In genomic region chr17:48593840-48594411, GRCh38 we compare ENCODE assay signal across 8 cellular contexts. TPM values are rescaled to one million over a fixed set of nuclear protein-coding genes. Genes with fewer than 3 reads are reported as not detected.
DNase-seq lines count a peak whose midpoint lies in the region; ATAC-seq and TF ChIP-seq lines count a peak whose summit lies in the region.

No MANE protein-coding gene starts in this region.

- DNase-seq in ELF-1 (ENCODE audit: low read depth, low spot score): peak; percentile 98
- DNase-seq in LNCaP clone FGC (ENCODE audit: low read depth): no peak
- DNase-seq in SK-MEL-5 (ENCODE audit: low read depth, low spot score): peak; percentile 68
- peak; percentile 77 for DNase-seq in activated gamma-delta T cell treated with Interleukin-2 at 50 U/mL for 16 hours
- peak; percentile 86 for DNase-seq in Right ventricle myocardium superior
- no peak for DNase-seq in retinal pigment epithelial cell (ENCODE audit: low read depth)

- H3K4me3 ChIP-seq in LNCaP clone FGC (ENCODE audit: low read depth, low read length): no peak overlapping the region
- no peak overlapping the region for H3K4me3 ChIP-seq in retinal pigment epithelial cell (ENCODE audit: low read length)

- peak; percentile 62 for ATAC-seq in Right ventricle myocardium superior (ENCODE audit: poor library complexity)
- no peak for ATAC-seq in GM21367 (IDR thresholded peaks at IDR 0.05; ENCODE audit: unreplicated experiment)
- no peak for ATAC-seq in HG02852 (IDR thresholded peaks at IDR 0.05; ENCODE audit: unreplicated experiment)

- in situ Hi-C loops in SK-MEL-5 (cut with HindIII; ENCODE audit: low pct_unique_long_range_greater_than_20kb, low sequenced_read_pairs): no loop called here

- TF ChIP-seq CTCF in LNCaP clone FGC (IDR thresholded peaks at IDR 0.05; ENCODE audit: control insufficient read depth, extremely low read depth, insufficient read depth) (peak; percentile 97), retinal pigment epithelial cell (conservative IDR thresholded peaks at IDR 0.05; ENCODE audit: low read depth, low read length) (peak; percentile 88)

- intact Hi-C loops in Right ventricle myocardium superior (cut with DNase I): loop anchor here (10.0 kb wide), 1 partner anchor 249 kb away; no protein-coding TSS in a partner anchor

RNA-seq across cellular contexts. Expression of gene HOXB5, which starts 0.3 kb away (rescaled TPM):
- total RNA-seq in SK-MEL-5 (2014; rRNA removed; shearing (Covaris generic)): not detected in 2 replicates
- polyA plus RNA-seq in SK-MEL-5 (2015; cell fraction: cytosol; rRNA removed): 0.65 and 1.8 TPM in 2 replicates
- 17.5 and 20.0 TPM in 2 replicates for polyA plus RNA-seq in SK-MEL-5 (2015; cell fraction: nucleus; rRNA removed)
- 0.13 TPM for total RNA-seq in Right ventricle myocardium superior

RNA-seq across cellular contexts. Expression of gene HOXB3, which starts 3.9 kb away (rescaled TPM):
- total RNA-seq in SK-MEL-5 (2014; rRNA removed; shearing (Covaris generic)): 1.1 and 1.5 TPM in 2 replicates
- 1.8 and 2.6 TPM in 2 replicates for polyA plus RNA-seq in SK-MEL-5 (2015; cell fraction: cytosol; rRNA removed)
- polyA plus RNA-seq in SK-MEL-5 (2015; cell fraction: nucleus; rRNA removed): 21.2 and 39.7 TPM in 2 replicates
- 1.6 TPM for total RNA-seq in Right ventricle myocardium superior

RNA-seq across cellular contexts. Expression of gene HOXB6, which starts 10.9 kb away (rescaled TPM):
- 2.8 and 5.2 TPM in 2 replicates for total RNA-seq in SK-MEL-5 (2014; rRNA removed; shearing (Covaris generic))
- 3.3 and 4.1 TPM in 2 replicates for polyA plus RNA-seq in SK-MEL-5 (2015; cell fraction: cytosol; rRNA removed)
- polyA plus RNA-seq in SK-MEL-5 (2015; cell fraction: nucleus; rRNA removed): 40.5 and 55.6 TPM in 2 replicates
- 0.78 TPM for total RNA-seq in Right ventricle myocardium superior

RNA-seq across cellular contexts. Expression of gene HOXB4, which starts 15.8 kb away (rescaled TPM):
- 0.16 and 0.48 TPM in 2 replicates for total RNA-seq in SK-MEL-5 (2014; rRNA removed; shearing (Covaris generic))
- 0.08 TPM in 2 replicates for polyA plus RNA-seq in SK-MEL-5 (2015; cell fraction: cytosol; rRNA removed)
- polyA plus RNA-seq in SK-MEL-5 (2015; cell fraction: nucleus; rRNA removed): 0.75 and 1.8 TPM in 2 replicates
- 0.75 TPM for total RNA-seq in Right ventricle myocardium superior

RNA-seq across cellular contexts. Expression of gene HOXB7, which starts 16.9 kb away (rescaled TPM):
- total RNA-seq in SK-MEL-5 (2014; rRNA removed; shearing (Covaris generic)): 8.9 and 12.1 TPM in 2 replicates
- polyA plus RNA-seq in SK-MEL-5 (2015; cell fraction: cytosol; rRNA removed): 14.4 and 14.6 TPM in 2 replicates
- 2.2 and 4.1 TPM in 2 replicates for polyA plus RNA-seq in SK-MEL-5 (2015; cell fraction: nucleus; rRNA removed)
- 0.22 TPM for total RNA-seq in Right ventricle myocardium superior

Comparison
In these comparisons a context has a peak if more than half of its experiments do, and no peak if none do; other contexts are left out.
1. DNase-seq: peak in ELF-1 (single experiment), SK-MEL-5 (single experiment), activated gamma-delta T cell treated with Interleukin-2 at 50 U/mL for 16 hours (single experiment) and Right ventricle myocardium superior (single experiment); none in LNCaP clone FGC (single experiment) and retinal pigment epithelial cell (single experiment).